ENCODE assay signal across 26 cellular contexts in the genomic region with DNA sequence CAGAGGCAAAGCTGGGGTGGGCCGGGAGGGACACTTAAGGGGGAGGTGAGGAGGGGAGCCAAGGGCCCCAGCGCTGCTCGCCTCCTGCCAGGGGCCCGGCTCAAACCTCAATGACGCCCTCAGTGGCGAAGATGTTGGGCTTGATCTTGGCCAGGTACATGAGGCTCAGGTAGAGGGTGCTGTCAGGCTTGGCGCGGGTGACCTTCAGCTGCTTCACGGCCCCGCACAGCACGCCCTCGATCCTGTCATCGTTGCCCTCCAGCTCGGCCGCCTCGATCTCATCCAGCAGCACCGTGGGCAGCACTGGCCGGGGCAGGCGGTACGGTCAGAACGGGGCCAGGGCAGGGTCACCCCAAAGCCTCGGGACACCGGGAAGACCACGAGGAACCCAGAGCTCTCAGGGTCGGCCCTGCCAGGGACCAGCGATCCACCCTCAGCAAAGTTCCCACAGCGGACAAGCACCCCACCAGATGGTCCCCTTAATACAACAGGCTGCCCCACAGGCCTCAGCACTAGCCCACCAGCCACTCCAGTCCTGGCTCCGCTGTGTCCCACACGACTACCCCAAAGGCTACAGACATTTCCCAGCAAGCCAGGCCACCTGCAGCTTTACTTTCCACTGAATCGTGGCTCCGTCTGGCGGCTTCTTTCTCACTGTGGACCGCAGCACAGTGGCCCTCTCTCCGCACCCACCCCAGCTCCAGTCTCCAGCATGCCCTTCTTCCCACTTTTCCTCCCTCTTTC. TPM values are rescaled to one million over a fixed set of nuclear protein-coding genes. Genes with fewer than 3 reads are reported as not detected.
DNase-seq lines count a peak whose midpoint lies in the region; ATAC-seq, FAIRE-seq and TF ChIP-seq lines count a peak whose summit lies in the region.
"Had no signal": no experiment of that assay in that cellular context is flagged by ENCODE, and none has a peak within 500 bp of the region (broad histone marks: within the 10 kb centered on the region; RNA-seq: fewer than 3 reads in every experiment).

No MANE protein-coding gene starts in this region.

- intact Hi-C loops in left ventricle myocardium superior (cut with micrococcal nuclease) (no loop called here), cardiac septum (cut with DNase I) (loop anchor here (5.0 kb wide), 1 partner anchor 72 kb away; the partner anchor contains the start of gene PSMG3)

- H3K27ac Mint-ChIP-seq in nephron: no peak overlapping the region
- H3K27ac Mint-ChIP-seq in activated CD8-positive, alpha-beta memory T cell treated with anti-CD3 and anti-CD28 coated beads, Interleukin-2, amount 10 ng/mL, durations not matched to agents 7 days and 5 days: no peak overlapping the region

- peaks cover 26% of the 10 kb centered on the region for H3K36me3 Mint-ChIP-seq in nephron (ENCODE audit: low read depth)
- peaks cover 5% of the 10 kb centered on the region for H3K36me3 Mint-ChIP-seq in activated CD8-positive, alpha-beta memory T cell treated with anti-CD3 and anti-CD28 coated beads, Interleukin-2, amount 10 ng/mL, durations not matched to agents 7 days and 5 days

- no peak overlapping the region for H3K27ac ChIP-seq in RWPE2 (ENCODE audit: poor library complexity, severe bottlenecking)
- H3K27ac ChIP-seq: A549, KMS-11, Peyer's patch had no signal

- no peaks in the 10 kb centered on the region for H3K9me3 Mint-ChIP-seq in nephron
- no peaks in the 10 kb centered on the region for H3K9me3 Mint-ChIP-seq in activated CD8-positive, alpha-beta memory T cell treated with anti-CD3 and anti-CD28 coated beads, Interleukin-2, amount 10 ng/mL, durations not matched to agents 7 days and 5 days (ENCODE audit: low read depth)
- H3K9me3 Mint-ChIP-seq: CD14-positive monocyte had no signal

- DNase-seq in left ventricle myocardium superior (peak; percentile 27), cardiac septum (ENCODE audit: low spot score) (no peak), RWPE2 (ENCODE audit: low spot score) (peak; percentile 66), urothelium cell line (ENCODE audit: low spot score) (no peak)
- DNase-seq in activated CD8-positive, alpha-beta memory T cell treated with anti-CD3 and anti-CD28 coated beads, Interleukin-2, amount 10 ng/mL, durations not matched to agents 7 days and 5 days: no peak
- DNase-seq: AML-193, Calu3, DMS79 treated with DMSO at 0.1 percent for 48 hours, GF-D8, IMR-90, MM.1S, NCI-H1417, NCI-H1694, NCI-H2029 treated with DMSO at 0.1 percent for 48 hours, NCI-H2227 treated with DMSO at 0.1 percent for 48 hours, NCI-H69, OCI-M1, Peyer's patch, SK-N-SH had no signal

- H3K4me1 Mint-ChIP-seq in nephron: peaks cover 14% of the 10 kb centered on the region
- peaks cover 19% of the 10 kb centered on the region for H3K4me1 Mint-ChIP-seq in activated CD8-positive, alpha-beta memory T cell treated with anti-CD3 and anti-CD28 coated beads, Interleukin-2, amount 10 ng/mL, durations not matched to agents 7 days and 5 days

- peaks cover 49% of the 10 kb centered on the region for H3K36me3 ChIP-seq in RWPE2 (ENCODE audit: low read depth)

- H3K4me1 ChIP-seq in RWPE2 (ENCODE audit: insufficient read depth, poor library complexity, severe bottlenecking): no peaks in the 10 kb centered on the region

- TF ChIP-seq CTCF in RWPE2 (IDR thresholded peaks at IDR 0.05; ENCODE audit: poor library complexity, severe bottlenecking): no peak
- no peak for TF ChIP-seq CTCF in nephron (IDR thresholded peaks at IDR 0.05; ENCODE audit: unreplicated experiment in 3 of 3)

- FAIRE-seq in urothelium cell line (lab: Jason Lieb, UNC): peak; percentile 72
- FAIRE-seq: A549, GM12891, GM19239 had no signal

- CTCF ChIA-PET in activated CD8-positive, alpha-beta memory T cell treated with anti-CD3 and anti-CD28 coated beads, Interleukin-2, amount 10 ng/mL, durations not matched to agents 7 days and 5 days (lab: Charles Lee): no interaction called here

- no peak for ATAC-seq in left ventricle myocardium superior
- ATAC-seq in RWPE2 (ENCODE audit: low read depth): no peak
- no peak for ATAC-seq in activated CD8-positive, alpha-beta memory T cell treated with anti-CD3 and anti-CD28 coated beads, Interleukin-2, amount 10 ng/mL, durations not matched to agents 7 days and 5 days
- no peak for ATAC-seq in GM18519 (IDR thresholded peaks at IDR 0.05; ENCODE audit: low FRiP score, unreplicated experiment)
- ATAC-seq: A549 had no signal

- peak overlapping the region in 2 of 3 experiments; percentile 27 to 28 for H3K4me3 Mint-ChIP-seq in nephron
- H3K4me3 Mint-ChIP-seq in activated CD8-positive, alpha-beta memory T cell treated with anti-CD3 and anti-CD28 coated beads, Interleukin-2, amount 10 ng/mL, durations not matched to agents 7 days and 5 days: no peak overlapping the region
- H3K4me3 Mint-ChIP-seq: CD14-positive monocyte had no signal

- no peaks in the 10 kb centered on the region for H3K9me3 ChIP-seq in RWPE2 (ENCODE audit: severe bottlenecking)
- H3K9me3 ChIP-seq: A549, Peyer's patch, SK-N-SH had no signal

- no peaks in the 10 kb centered on the region for H3K27me3 Mint-ChIP-seq in nephron (ENCODE audit: low read depth)
- H3K27me3 Mint-ChIP-seq in activated CD8-positive, alpha-beta memory T cell treated with anti-CD3 and anti-CD28 coated beads, Interleukin-2, amount 10 ng/mL, durations not matched to agents 7 days and 5 days: no peaks in the 10 kb centered on the region

- H3K27me3 ChIP-seq in RWPE2 (ENCODE audit: insufficient read depth, poor library complexity, severe bottlenecking): no peaks in the 10 kb centered on the region
- H3K27me3 ChIP-seq: Peyer's patch had no signal

- H3K4me3 ChIP-seq in RWPE2 (ENCODE audit: severe bottlenecking): no peak overlapping the region
- H3K4me3 ChIP-seq: A549, Peyer's patch had no signal

RNA-seq across cellular contexts. Expression of gene INTS1, which starts 4.0 kb away (rescaled TPM):
- total RNA-seq in left ventricle myocardium superior (32.0 TPM), cardiac septum (54.7 TPM)
- 100 to 1,000 TPM in 1 of 2 experiments, 10 to 100 TPM in 1; 97.5 to 102 TPM for total RNA-seq in activated CD8-positive, alpha-beta memory T cell treated with anti-CD3 and anti-CD28 coated beads, Interleukin-2, amount 10 ng/mL, durations not matched to agents 7 days and 5 days

RNA-seq across cellular contexts. Expression of gene MAFK, which starts 30.3 kb away (rescaled TPM):
- total RNA-seq in left ventricle myocardium superior (47.2 TPM), cardiac septum (192 TPM)
- 10 to 100 TPM; 22.4 to 22.9 TPM for total RNA-seq in activated CD8-positive, alpha-beta memory T cell treated with anti-CD3 and anti-CD28 coated beads, Interleukin-2, amount 10 ng/mL, durations not matched to agents 7 days and 5 days

RNA-seq across cellular contexts. Expression of gene MICALL2, which starts 41.0 kb away (rescaled TPM):
- 9.4 TPM for total RNA-seq in left ventricle myocardium superior
- total RNA-seq in cardiac septum: 19.7 TPM
- 1 to 10 TPM; 2.1 to 2.2 TPM for total RNA-seq in activated CD8-positive, alpha-beta memory T cell treated with anti-CD3 and anti-CD28 coated beads, Interleukin-2, amount 10 ng/mL, durations not matched to agents 7 days and 5 days

RNA-seq across cellular contexts. Expression of gene TMEM184A, which starts 55.8 kb away (rescaled TPM):
- total RNA-seq in left ventricle myocardium superior (0.22 TPM), cardiac septum (0.08 TPM)
- total RNA-seq in activated CD8-positive, alpha-beta memory T cell treated with anti-CD3 and anti-CD28 coated beads, Interleukin-2, amount 10 ng/mL, durations not matched to agents 7 days and 5 days: not detected

Comparison
In these comparisons a context has a peak if more than half of its experiments do, and no peak if none do; other contexts are left out.
1. DNase-seq: peak in left ventricle myocardium superior (single experiment) and RWPE2 (single experiment); none in cardiac septum (single experiment), urothelium cell line (single experiment) and activated CD8-positive, alpha-beta memory T cell treated with anti-CD3 and anti-CD28 coated beads, Interleukin-2, amount 10 ng/mL, durations not matched to agents 7 days and 5 days (single experiment).